ENCODE assay signal across 9 cellular contexts in genomic region chr5:111755264-111755941, GRCh38. TPM values are rescaled to one million over a fixed set of nuclear protein-coding genes. Genes with fewer than 3 reads are reported as not detected.
A peak's percentile ranks its signal among the peaks of the same experiment; 100 is the strongest.
DNase-seq lines count a peak whose midpoint lies in the region; ATAC-seq and TF ChIP-seq lines count a peak whose summit lies in the region.
"Had no signal": no experiment of that assay in that cellular context is flagged by ENCODE, and none has a peak within 500 bp of the region (broad histone marks: within the 10 kb centered on the region; RNA-seq: fewer than 3 reads in every experiment).

No MANE protein-coding gene starts in this region.

- peaks cover 3% of the 10 kb centered on the region for H3K27me3 Mint-ChIP-seq in activated CD4-positive, alpha-beta T cell treated with anti-CD3 and anti-CD28 coated beads for 36 hours
- no peaks in the 10 kb centered on the region for H3K27me3 Mint-ChIP-seq in WTC11 (ENCODE audit: low read depth)

- no peaks in the 10 kb centered on the region for H3K36me3 ChIP-seq in stomach

- peak overlapping the region; percentile 80 for H3K4me3 Mint-ChIP-seq in activated CD4-positive, alpha-beta T cell treated with anti-CD3 and anti-CD28 coated beads for 36 hours
- peak overlapping the region; percentile 95 for H3K4me3 Mint-ChIP-seq in WTC11

- peaks cover 18% of the 10 kb centered on the region for H3K4me1 Mint-ChIP-seq in activated CD4-positive, alpha-beta T cell treated with anti-CD3 and anti-CD28 coated beads for 36 hours
- peaks cover 47% of the 10 kb centered on the region for H3K4me1 Mint-ChIP-seq in WTC11

- H3K4me3 ChIP-seq in iPS-11a (ENCODE audit: low read depth, low read length), result peak overlapping the region; percentile 60
- peak overlapping the region in 3 of 4 donors; percentile 56 to 59 (median 57) for H3K4me3 ChIP-seq in stomach

- H3K9me3 ChIP-seq in stomach, result no peaks in the 10 kb centered on the region

- no peaks in the 10 kb centered on the region for H3K9me3 Mint-ChIP-seq in activated CD4-positive, alpha-beta T cell treated with anti-CD3 and anti-CD28 coated beads for 36 hours (ENCODE audit: low read depth)
- no peaks in the 10 kb centered on the region for H3K9me3 Mint-ChIP-seq in WTC11

- intact Hi-C loops in activated CD4-positive, alpha-beta T cell treated with anti-CD3 and anti-CD28 coated beads for 36 hours (cut with DNase I, micrococcal nuclease), result loop anchor here (5.0 to 10.0 kb wide), 5 partner anchors 203 to 531 kb away; partner anchors contain the start of genes CAMK4 (in 1 of the 2) and STARD4 (in 1 of the 2)
- intact Hi-C loops in stomach (cut with DNase I; ENCODE audit: low total_unique reads), result no loop called here

- CTCF ChIA-PET in activated CD4-positive, alpha-beta T cell treated with anti-CD3 and anti-CD28 coated beads for 36 hours (lab: Charles Lee), result interaction anchor here (1.5 to 1.6 kb wide), 2 partner anchors 11 to 224 kb away, joined by 3 to 4 read pairs; no protein-coding TSS in a partner anchor
- CTCF ChIA-PET in WTC11 (lab: Charles Lee), result interaction anchor here (1.2 to 1.5 kb wide), 2 partner anchors 13 to 205 kb away, joined by 3 to 4 read pairs; no protein-coding TSS in a partner anchor

- TF ChIP-seq EP300 in stomach (IDR thresholded peaks at IDR 0.05), result no peak

- POLR2A ChIA-PET in activated CD4-positive, alpha-beta T cell treated with anti-CD3 and anti-CD28 coated beads for 36 hours (lab: Charles Lee), result no interaction called here
- POLR2A ChIA-PET in WTC11 (lab: Charles Lee), result interaction anchor here (0.5 to 1.1 kb wide), 2 partner anchors 29 to 245 kb away, joined by 3 read pairs; no protein-coding TSS in a partner anchor

- H3K36me3 Mint-ChIP-seq in activated CD4-positive, alpha-beta T cell treated with anti-CD3 and anti-CD28 coated beads for 36 hours (ENCODE audit: low read depth), result no peaks in the 10 kb centered on the region
- peaks cover 13% of the 10 kb centered on the region for H3K36me3 Mint-ChIP-seq in WTC11

- ATAC-seq in activated CD4-positive, alpha-beta T cell treated with anti-CD3 and anti-CD28 coated beads for 36 hours, result no peak
- no peak for ATAC-seq in WTC11
- ATAC-seq in HG03196 (IDR thresholded peaks at IDR 0.05; ENCODE audit: unreplicated experiment), result no peak

- WGBS in stomach, 5 donors, result 47 to 60% (median 53%) methylated on average over 8 of the region's 8 CpGs

- H3K27me3 ChIP-seq in stomach, result no peaks in the 10 kb centered on the region

- no peak for TF ChIP-seq CTCF in WTC11 (IDR thresholded peaks at IDR 0.05)
- TF ChIP-seq CTCF in stomach (IDR thresholded peaks at IDR 0.05), result no peak

- no peak overlapping the region for H3K27ac Mint-ChIP-seq in activated CD4-positive, alpha-beta T cell treated with anti-CD3 and anti-CD28 coated beads for 36 hours
- peak overlapping the region; percentile 97 for H3K27ac Mint-ChIP-seq in WTC11

- no peak for DNase-seq in activated CD4-positive, alpha-beta T cell treated with anti-CD3 and anti-CD28 coated beads for 36 hours
- DNase-seq in activated CD4-positive, alpha-beta T cell treated with anti-CD3 and anti-CD28 coated beads for 48 hours, result no peak
- DNase-seq in WTC11 (ENCODE audit: low spot score) (no peak), stomach (no peak), NCI-H1105 treated with DMSO at 0.1 percent for 48 hours (lab: John Stamatoyannopoulos, UW) (no peak), NCI-H2171 (lab: John Stamatoyannopoulos, UW) (no peak)

- peak overlapping the region in 1 of 5 donors; percentile 90 for H3K27ac ChIP-seq in stomach
- H3K27ac ChIP-seq: C4-2B had no signal

- peaks cover 0 to 43% (median 26%) of the 10 kb centered on the region in 4 donors for H3K4me1 ChIP-seq in stomach

- TF ChIP-seq POLR2A in stomach (IDR thresholded peaks at IDR 0.05), result no peak

TF ChIP-seq in WTC11, 78 proteins besides CTCF, POLR2A, EP300 and RAD21:
- TF ChIP-seq ATF1 (CRISPR knock-in tag; IDR thresholded peaks at IDR 0.05) (no peak), ZNF416 (CRISPR knock-in tag; IDR thresholded peaks at IDR 0.05) (no peak), SP1 (CRISPR knock-in tag; conservative IDR thresholded peaks at IDR 0.05) (no peak), ELF4 (CRISPR knock-in tag; IDR thresholded peaks at IDR 0.05; ENCODE audit: low read depth) (no peak), NR3C1 (CRISPR knock-in tag; conservative IDR thresholded peaks at IDR 0.05; ENCODE audit: low read depth) (no peak), ZNF317 (CRISPR knock-in tag; IDR thresholded peaks at IDR 0.05; ENCODE audit: borderline replicate concordance, low read depth) (no peak), SOX15 (CRISPR knock-in tag; IDR thresholded peaks at IDR 0.05) (no peak), MXD4 (CRISPR knock-in tag; IDR thresholded peaks at IDR 0.05; ENCODE audit: borderline replicate concordance) (no peak), JAZF1 (CRISPR knock-in tag; IDR thresholded peaks at IDR 0.05) (no peak), ZNF232 (CRISPR knock-in tag; IDR thresholded peaks at IDR 0.05) (no peak), HMGA2 (CRISPR knock-in tag; IDR thresholded peaks at IDR 0.05) (no peak), E2F5 (CRISPR knock-in tag; IDR thresholded peaks at IDR 0.05) (no peak)
- TF ChIP-seq, protein P1, sequence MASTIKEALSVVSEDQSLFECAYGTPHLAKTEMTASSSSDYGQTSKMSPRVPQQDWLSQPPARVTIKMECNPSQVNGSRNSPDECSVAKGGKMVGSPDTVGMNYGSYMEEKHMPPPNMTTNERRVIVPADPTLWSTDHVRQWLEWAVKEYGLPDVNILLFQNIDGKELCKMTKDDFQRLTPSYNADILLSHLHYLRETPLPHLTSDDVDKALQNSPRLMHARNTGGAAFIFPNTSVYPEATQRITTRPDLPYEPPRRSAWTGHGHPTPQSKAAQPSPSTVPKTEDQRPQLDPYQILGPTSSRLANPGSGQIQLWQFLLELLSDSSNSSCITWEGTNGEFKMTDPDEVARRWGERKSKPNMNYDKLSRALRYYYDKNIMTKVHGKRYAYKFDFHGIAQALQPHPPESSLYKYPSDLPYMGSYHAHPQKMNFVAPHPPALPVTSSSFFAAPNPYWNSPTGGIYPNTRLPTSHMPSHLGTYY (CRISPR knock-in tag; IDR thresholded peaks at IDR 0.05), result no peak
- TF ChIP-seq, protein P2, sequence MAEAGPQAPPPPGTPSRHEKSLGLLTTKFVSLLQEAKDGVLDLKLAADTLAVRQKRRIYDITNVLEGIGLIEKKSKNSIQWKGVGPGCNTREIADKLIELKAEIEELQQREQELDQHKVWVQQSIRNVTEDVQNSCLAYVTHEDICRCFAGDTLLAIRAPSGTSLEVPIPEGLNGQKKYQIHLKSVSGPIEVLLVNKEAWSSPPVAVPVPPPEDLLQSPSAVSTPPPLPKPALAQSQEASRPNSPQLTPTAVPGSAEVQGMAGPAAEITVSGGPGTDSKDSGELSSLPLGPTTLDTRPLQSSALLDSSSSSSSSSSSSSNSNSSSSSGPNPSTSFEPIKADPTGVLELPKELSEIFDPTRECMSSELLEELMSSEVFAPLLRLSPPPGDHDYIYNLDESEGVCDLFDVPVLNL (CRISPR knock-in tag; IDR thresholded peaks at IDR 0.05; ENCODE audit: borderline replicate concordance, low read depth), result no peak
TF ChIP-seq in WTC11: peak in this region for 0.

RNA-seq across cellular contexts. Expression of gene NREP, which starts 1.6 kb away (rescaled TPM):
- total RNA-seq in activated CD4-positive, alpha-beta T cell treated with anti-CD3 and anti-CD28 coated beads for 36 hours, result 10 to 100 TPM; 19.3 to 19.7 TPM
- 160 to 172 TPM (median 168 TPM) in 3 replicates for total RNA-seq in WTC11 (2021)
- 100 to 1,000 TPM in 1 of 5 donors, 10 to 100 TPM in 2, 1 to 10 TPM in 1, under 1 TPM in 1; 0.58 to 155 (median 14.5) TPM for total RNA-seq in stomach
- 10 to 100 TPM in 1 of 3 donors, 1 to 10 TPM in 2; 8.1 to 10.7 (median 9.9) TPM for polyA plus RNA-seq in stomach
